13 cellular contexts compared by ENCODE assay signal in the genomic region with DNA sequence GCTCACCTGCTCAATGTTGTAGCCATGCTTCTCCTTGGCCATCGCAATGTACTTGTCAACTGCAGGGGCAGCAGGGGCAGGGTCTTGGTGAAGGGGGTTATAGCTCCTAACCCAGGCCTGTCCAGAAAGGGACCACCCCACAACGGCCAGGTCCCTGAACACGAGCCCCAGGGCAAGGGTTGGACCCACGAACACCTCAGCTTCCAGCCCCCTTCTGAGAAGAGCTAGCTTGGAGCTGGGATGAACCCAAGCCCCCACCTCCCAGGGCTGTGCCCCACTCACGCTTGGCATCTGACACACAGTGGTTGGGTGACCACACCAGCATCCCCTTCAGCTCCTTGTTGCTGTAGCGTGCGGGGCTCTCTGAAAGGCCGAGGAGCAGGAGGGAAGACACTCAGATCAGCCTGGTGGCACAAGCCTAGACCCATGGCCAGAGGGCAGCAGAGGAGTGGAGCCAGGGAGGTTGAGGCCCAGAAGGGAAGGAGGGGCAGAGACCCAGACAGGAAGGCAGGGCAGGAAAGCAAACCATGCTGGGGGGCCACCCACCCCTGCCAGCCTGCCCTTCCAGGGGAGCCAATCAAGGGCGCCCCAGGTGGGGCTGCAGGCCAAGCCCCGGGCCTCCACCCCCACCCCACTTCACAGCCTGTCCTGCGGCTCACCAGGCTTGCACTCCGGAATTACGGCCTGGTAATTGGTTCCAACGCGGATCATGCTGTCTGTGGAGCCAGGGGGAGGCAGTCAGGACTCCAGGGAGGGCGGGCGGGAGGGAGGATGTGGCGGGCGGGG. TPM values are rescaled to one million over a fixed set of nuclear protein-coding genes. Genes with fewer than 3 reads are reported as not detected.
DNase-seq lines count a peak whose midpoint lies in the region; ATAC-seq and TF ChIP-seq lines count a peak whose summit lies in the region.
"Had no signal": no experiment of that assay in that cellular context is flagged by ENCODE, and none has a peak within 500 bp of the region (broad histone marks: within the 10 kb centered on the region; RNA-seq: fewer than 3 reads in every experiment).

No MANE protein-coding gene starts in this region.

- no peak for TF ChIP-seq CTCF in HFF-Myc (IDR thresholded peaks at IDR 0.05; ENCODE audit: low read depth, low read length, missing control alignments)
- no peak for TF ChIP-seq CTCF in neural cell (IDR thresholded peaks at IDR 0.05; ENCODE audit: poor library complexity, severe bottlenecking)
- no peak for TF ChIP-seq CTCF in body of pancreas (IDR thresholded peaks at IDR 0.05)

- intact Hi-C loops in body of pancreas (cut with DNase I): no loop called here

- H3K27me3 ChIP-seq in ectodermal cell (ENCODE audit: control insufficient read depth, insufficient read depth, low read length, poor library complexity, severe bottlenecking): no peaks in the 10 kb centered on the region
- H3K27me3 ChIP-seq in neural cell (ENCODE audit: insufficient read depth, low read depth, low read length): no peaks in the 10 kb centered on the region
- no peaks in the 10 kb centered on the region for H3K27me3 ChIP-seq in body of pancreas

- H4K20me1 ChIP-seq in neural cell (ENCODE audit: insufficient read depth): peaks cover 7% of the 10 kb centered on the region

- DNase-seq in NCI-H748 (lab: John Stamatoyannopoulos, UW; ENCODE audit: unreplicated experiment): peak; percentile 22
- DNase-seq in NCI-H748 treated with DMSO at 0.1 percent for 48 hours (lab: John Stamatoyannopoulos, UW): no peak
- no peak for DNase-seq in HFF-Myc (ENCODE audit: extremely low read depth, low read depth)
- DNase-seq in SHP77 (lab: John Stamatoyannopoulos, UW): no peak
- DNase-seq in body of pancreas: no peak
- DNase-seq in hippocampal formation (lab: John Stamatoyannopoulos, UW): no peak
- DNase-seq: activated naive CD4-positive, alpha-beta T cell; effector memory CD4-positive, alpha-beta T cell; GF-D8; stimulated activated CD4-positive, alpha-beta T cell treated with anti-CD3 and anti-CD28 coated beads, Interleukin-12 subunit alpha, Interleukin-12 subunit beta, amount 100 ng/mL, for 4 hours had no signal

- no peaks in the 10 kb centered on the region for H3F3A ChIP-seq in neural cell (ENCODE audit: insufficient read depth, low read length, poor library complexity, severe bottlenecking)

- TF ChIP-seq POLR2A in body of pancreas (IDR thresholded peaks at IDR 0.05): no peak

- H3K36me3 ChIP-seq in ectodermal cell (ENCODE audit: control insufficient read depth, insufficient read depth, low read length) (peaks cover 27% of the 10 kb centered on the region), neural cell (ENCODE audit: insufficient read depth, low read length) (peaks cover 6% of the 10 kb centered on the region), body of pancreas (replicated peaks in 1 of 2; ENCODE audit: insufficient read depth in 1 of 2, low read depth in 2 of 2) (no peaks in the 10 kb centered on the region)

- H3K4me3 ChIP-seq in HFF-Myc (replicated peaks; ENCODE audit: low read depth, low read length) (peak overlapping the region; percentile 76), ectodermal cell (ENCODE audit: insufficient read depth, low read depth, low read length) (peak overlapping the region; percentile 97), neural cell (ENCODE audit: low read length) (peak overlapping the region; percentile 98), body of pancreas (no peak overlapping the region)

- peak overlapping the region; percentile 58 for H3K4me2 ChIP-seq in neural cell (ENCODE audit: low read length)

- peaks cover 53% of the 10 kb centered on the region for H3K4me1 ChIP-seq in ectodermal cell (ENCODE audit: control insufficient read depth, insufficient read depth, low read length)
- H3K4me1 ChIP-seq in body of pancreas: peaks cover 41% of the 10 kb centered on the region

- peaks cover 30% of the 10 kb centered on the region for H3K79me2 ChIP-seq in neural cell (replicated peaks; ENCODE audit: insufficient read depth, low read length)

- peak overlapping the region; percentile 90 for H3K9ac ChIP-seq in neural cell (ENCODE audit: low read length)

- TF ChIP-seq RAD21 in neural cell (conservative IDR thresholded peaks at IDR 0.05): no peak

- 44 to 46% methylated on average over 19 of the region's 19 CpGs for WGBS in ectodermal cell, 2 experiments
- 74 to 77% methylated on average over 15 to 19 of the region's 19 CpGs for WGBS in body of pancreas, 2 donors

- no peak for ATAC-seq in body of pancreas
- ATAC-seq: activated CD4-positive, CD25-positive, alpha-beta regulatory T cell treated with anti-CD3 and anti-CD28 coated beads, Interleukin-2, amount 50 U/mL, for 24 hours had no signal

- TF ChIP-seq EP300 in neural cell (conservative IDR thresholded peaks at IDR 0.05; ENCODE audit: poor library complexity, severe bottlenecking): no peak

- H3K27ac ChIP-seq in ectodermal cell (ENCODE audit: insufficient read depth, low read depth, low read length, poor library complexity, severe bottlenecking) (no peak overlapping the region), neural cell (ENCODE audit: low read length) (no peak overlapping the region), body of pancreas (no peak overlapping the region)

- no peak overlapping the region for H2AFZ ChIP-seq in neural cell (ENCODE audit: low read depth, low read length)

- H3K9me3 ChIP-seq in ectodermal cell (ENCODE audit: control insufficient read depth, low read length) (no peaks in the 10 kb centered on the region), neural cell (ENCODE audit: low read length) (no peaks in the 10 kb centered on the region), body of pancreas (no peaks in the 10 kb centered on the region)

- no peaks in the 10 kb centered on the region for H3K9me2 ChIP-seq in neural cell (ENCODE audit: insufficient read depth, low read length)

TF ChIP-seq in neural cell, 6 proteins besides CTCF, POLR2A, EP300 and RAD21:
- TF ChIP-seq EZH2 (IDR thresholded peaks at IDR 0.05; ENCODE audit: borderline replicate concordance, insufficient read depth, low read length, poor library complexity, severe bottlenecking) (no peak), MXI1 (conservative IDR thresholded peaks at IDR 0.05; ENCODE audit: poor library complexity, severe bottlenecking) (no peak), POLR2AphosphoS5 (IDR thresholded peaks at IDR 0.05) (no peak), SMC3 (conservative IDR thresholded peaks at IDR 0.05; ENCODE audit: poor library complexity) (no peak), TAF1 (IDR thresholded peaks at IDR 0.05; ENCODE audit: low read depth) (no peak)
- TF ChIP-seq, protein P1, sequence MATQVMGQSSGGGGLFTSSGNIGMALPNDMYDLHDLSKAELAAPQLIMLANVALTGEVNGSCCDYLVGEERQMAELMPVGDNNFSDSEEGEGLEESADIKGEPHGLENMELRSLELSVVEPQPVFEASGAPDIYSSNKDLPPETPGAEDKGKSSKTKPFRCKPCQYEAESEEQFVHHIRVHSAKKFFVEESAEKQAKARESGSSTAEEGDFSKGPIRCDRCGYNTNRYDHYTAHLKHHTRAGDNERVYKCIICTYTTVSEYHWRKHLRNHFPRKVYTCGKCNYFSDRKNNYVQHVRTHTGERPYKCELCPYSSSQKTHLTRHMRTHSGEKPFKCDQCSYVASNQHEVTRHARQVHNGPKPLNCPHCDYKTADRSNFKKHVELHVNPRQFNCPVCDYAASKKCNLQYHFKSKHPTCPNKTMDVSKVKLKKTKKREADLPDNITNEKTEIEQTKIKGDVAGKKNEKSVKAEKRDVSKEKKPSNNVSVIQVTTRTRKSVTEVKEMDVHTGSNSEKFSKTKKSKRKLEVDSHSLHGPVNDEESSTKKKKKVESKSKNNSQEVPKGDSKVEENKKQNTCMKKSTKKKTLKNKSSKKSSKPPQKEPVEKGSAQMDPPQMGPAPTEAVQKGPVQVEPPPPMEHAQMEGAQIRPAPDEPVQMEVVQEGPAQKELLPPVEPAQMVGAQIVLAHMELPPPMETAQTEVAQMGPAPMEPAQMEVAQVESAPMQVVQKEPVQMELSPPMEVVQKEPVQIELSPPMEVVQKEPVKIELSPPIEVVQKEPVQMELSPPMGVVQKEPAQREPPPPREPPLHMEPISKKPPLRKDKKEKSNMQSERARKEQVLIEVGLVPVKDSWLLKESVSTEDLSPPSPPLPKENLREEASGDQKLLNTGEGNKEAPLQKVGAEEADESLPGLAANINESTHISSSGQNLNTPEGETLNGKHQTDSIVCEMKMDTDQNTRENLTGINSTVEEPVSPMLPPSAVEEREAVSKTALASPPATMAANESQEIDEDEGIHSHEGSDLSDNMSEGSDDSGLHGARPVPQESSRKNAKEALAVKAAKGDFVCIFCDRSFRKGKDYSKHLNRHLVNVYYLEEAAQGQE (IDR thresholded peaks at IDR 0.05; ENCODE audit: borderline replicate concordance): no peak

RNA-seq across cellular contexts. Expression of a gene that starts 1.9 kb away (rescaled TPM):
- 109 TPM for polyA plus RNA-seq in ectodermal cell (2013, experiment 1 of 4)
- 133 TPM for polyA plus RNA-seq in ectodermal cell (2013, experiment 2 of 4)
- 98.7 TPM for polyA plus RNA-seq in ectodermal cell (2013, experiment 3 of 4)
- 113 TPM for polyA plus RNA-seq in ectodermal cell (2013, experiment 4 of 4)
- 41.5 and 51.0 TPM in 2 replicates for polyA plus RNA-seq in neural cell
- 40.3 and 41.1 TPM in 2 replicates for polyA minus RNA-seq in neural cell
- total RNA-seq in body of pancreas: under 1 TPM; 0.26 to 0.33 TPM

RNA-seq across cellular contexts. Expression of a gene that starts 23.7 kb away (rescaled TPM):
- polyA plus RNA-seq in ectodermal cell (2013, experiment 1 of 4): 46.4 TPM
- polyA plus RNA-seq in ectodermal cell (2013, experiment 2 of 4): 46.5 TPM
- polyA plus RNA-seq in ectodermal cell (2013, experiment 3 of 4): 33.9 TPM
- polyA plus RNA-seq in ectodermal cell (2013, experiment 4 of 4): 39.2 TPM
- polyA plus RNA-seq in neural cell: 53.6 and 66.7 TPM in 2 replicates
- polyA minus RNA-seq in neural cell: 36.3 and 37.3 TPM in 2 replicates
- total RNA-seq in body of pancreas: 10 to 100 TPM; 14.3 to 21.8 TPM

RNA-seq across cellular contexts. Expression of a gene that starts 59.3 kb away (rescaled TPM):
- 278 TPM for polyA plus RNA-seq in ectodermal cell (2013, experiment 1 of 4)
- polyA plus RNA-seq in ectodermal cell (2013, experiment 2 of 4): 266 TPM
- polyA plus RNA-seq in ectodermal cell (2013, experiment 3 of 4): 286 TPM
- 315 TPM for polyA plus RNA-seq in ectodermal cell (2013, experiment 4 of 4)
- 861 and 863 TPM in 2 replicates for polyA plus RNA-seq in neural cell
- polyA minus RNA-seq in neural cell: 201 and 218 TPM in 2 replicates
- 100 to 1,000 TPM in 1 of 2 donors, 10 to 100 TPM in 1; 51.9 to 184 TPM for total RNA-seq in body of pancreas

Comparison
In these comparisons a context has a peak if more than half of its experiments do, and no peak if none do; other contexts are left out.
1. H3K4me3 ChIP-seq: peak in HFF-Myc (single experiment), ectodermal cell (single experiment) and neural cell (single experiment); none in body of pancreas (0 of 2).